9 cellular contexts compared by ENCODE assay signal in the genomic region with DNA sequence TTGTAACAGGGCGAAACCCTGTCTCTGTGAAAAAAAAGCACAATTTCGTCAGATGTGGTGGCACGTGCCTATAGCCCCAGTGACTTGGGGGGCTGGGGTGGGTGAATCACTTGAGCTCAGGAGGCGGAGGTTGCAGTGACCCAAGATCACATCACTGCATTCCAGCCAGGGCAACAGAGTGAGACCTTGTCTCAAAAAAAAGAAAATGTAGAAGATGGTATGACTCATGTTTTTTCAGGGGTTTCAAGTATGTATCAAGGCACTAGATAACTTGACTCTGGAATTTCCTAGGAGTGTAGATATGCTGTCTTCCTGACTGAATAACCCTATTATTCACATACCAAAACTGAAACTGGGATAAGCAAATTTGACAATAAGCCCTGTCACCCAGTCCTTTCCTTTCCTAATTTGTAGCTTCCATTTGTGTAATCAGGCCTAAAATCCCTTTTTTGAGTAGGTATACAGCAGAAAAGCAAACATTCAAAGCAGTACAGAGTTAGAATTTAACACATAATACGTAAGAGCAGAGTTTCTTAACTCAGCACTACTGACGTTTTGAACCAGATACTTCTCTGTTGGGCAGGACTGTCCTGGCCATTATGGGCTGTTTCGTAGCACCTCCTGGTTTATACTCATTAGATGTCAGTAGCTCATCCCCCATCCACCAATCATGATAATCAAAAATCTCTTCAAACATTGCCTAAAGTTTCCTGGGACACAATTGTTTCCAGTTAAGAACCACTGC. TPM values are rescaled to one million over a fixed set of nuclear protein-coding genes. Genes with fewer than 3 reads are reported as not detected.
DNase-seq lines count a peak whose midpoint lies in the region; ATAC-seq and TF ChIP-seq lines count a peak whose summit lies in the region.
"Had no signal": no experiment of that assay in that cellular context is flagged by ENCODE, and none has a peak within 500 bp of the region (broad histone marks: within the 10 kb centered on the region; RNA-seq: fewer than 3 reads in every experiment).

No MANE protein-coding gene starts in this region.

- intact Hi-C loops in activated CD8-positive, alpha-beta T cell treated with anti-CD3 and anti-CD28 coated beads for 36 hours (cut with micrococcal nuclease): no loop called here
- intact Hi-C loops in posterior vena cava (cut with DNase I): no loop called here

- H3K27me3 Mint-ChIP-seq in activated CD8-positive, alpha-beta T cell treated with anti-CD3 and anti-CD28 coated beads for 36 hours: no peaks in the 10 kb centered on the region
- peaks cover 2% of the 10 kb centered on the region for H3K27me3 Mint-ChIP-seq in activated CD8-positive, alpha-beta T cell treated with anti-CD3 and anti-CD28 coated beads, Interleukin-2, amount 10 ng/mL, durations not matched to agents 7 days and 5 days (ENCODE audit: low read depth)

- no peaks in the 10 kb centered on the region for H3K27me3 ChIP-seq in right atrium auricular region
- H3K27me3 ChIP-seq: BLaER1 treated with 17β-estradiol and CSF1 and Interleukin-3, amounts not matched to agents 10 nM and 100 nM had no signal

- no peak overlapping the region for H3K4me3 ChIP-seq in right atrium auricular region
- H3K4me3 ChIP-seq: BLaER1 treated with 17β-estradiol and CSF1 and Interleukin-3, amounts not matched to agents 10 nM and 100 nM had no signal

- POLR2A ChIA-PET in activated CD8-positive, alpha-beta T cell treated with anti-CD3 and anti-CD28 coated beads for 36 hours (lab: Charles Lee): no interaction called here
- POLR2A ChIA-PET in activated CD8-positive, alpha-beta T cell treated with anti-CD3 and anti-CD28 coated beads, Interleukin-2, amount 10 ng/mL, durations not matched to agents 7 days and 5 days (lab: Charles Lee): no interaction called here

- H3K27ac ChIP-seq in right atrium auricular region: no peak overlapping the region
- H3K27ac ChIP-seq: BLaER1 treated with 17β-estradiol and CSF1 and Interleukin-3, amounts not matched to agents 10 nM and 100 nM had no signal

- H3K4me1 Mint-ChIP-seq in activated CD8-positive, alpha-beta T cell treated with anti-CD3 and anti-CD28 coated beads for 36 hours (ENCODE audit: low read depth): peaks cover 17% of the 10 kb centered on the region
- peaks cover 7% of the 10 kb centered on the region for H3K4me1 Mint-ChIP-seq in activated CD8-positive, alpha-beta T cell treated with anti-CD3 and anti-CD28 coated beads, Interleukin-2, amount 10 ng/mL, durations not matched to agents 7 days and 5 days (ENCODE audit: low read depth)

- no peaks in the 10 kb centered on the region for H3K9me3 Mint-ChIP-seq in activated CD8-positive, alpha-beta T cell treated with anti-CD3 and anti-CD28 coated beads for 36 hours
- no peaks in the 10 kb centered on the region for H3K9me3 Mint-ChIP-seq in activated CD8-positive, alpha-beta T cell treated with anti-CD3 and anti-CD28 coated beads, Interleukin-2, amount 10 ng/mL, durations not matched to agents 7 days and 5 days (ENCODE audit: insufficient read depth)

- H3K36me3 Mint-ChIP-seq in activated CD8-positive, alpha-beta T cell treated with anti-CD3 and anti-CD28 coated beads for 36 hours (ENCODE audit: low read depth): no peaks in the 10 kb centered on the region
- H3K36me3 Mint-ChIP-seq in activated CD8-positive, alpha-beta T cell treated with anti-CD3 and anti-CD28 coated beads, Interleukin-2, amount 10 ng/mL, durations not matched to agents 7 days and 5 days (ENCODE audit: low read depth): no peaks in the 10 kb centered on the region

- TF ChIP-seq CTCF in activated CD8-positive, alpha-beta T cell treated with anti-CD3 and anti-CD28 coated beads for 36 hours (IDR thresholded peaks at IDR 0.05): no peak
- no peak for TF ChIP-seq CTCF in right atrium auricular region (IDR thresholded peaks at IDR 0.05)

- H3K27ac Mint-ChIP-seq in activated CD8-positive, alpha-beta T cell treated with anti-CD3 and anti-CD28 coated beads for 36 hours: no peak overlapping the region
- no peak overlapping the region for H3K27ac Mint-ChIP-seq in activated CD8-positive, alpha-beta T cell treated with anti-CD3 and anti-CD28 coated beads, Interleukin-2, amount 10 ng/mL, durations not matched to agents 7 days and 5 days

- CTCF ChIA-PET in activated CD8-positive, alpha-beta T cell treated with anti-CD3 and anti-CD28 coated beads for 36 hours (lab: Charles Lee): no interaction called here
- CTCF ChIA-PET in activated CD8-positive, alpha-beta T cell treated with anti-CD3 and anti-CD28 coated beads, Interleukin-2, amount 10 ng/mL, durations not matched to agents 7 days and 5 days (lab: Charles Lee): no interaction called here

- no peak overlapping the region for H3K4me3 Mint-ChIP-seq in activated CD8-positive, alpha-beta T cell treated with anti-CD3 and anti-CD28 coated beads for 36 hours
- no peak overlapping the region for H3K4me3 Mint-ChIP-seq in activated CD8-positive, alpha-beta T cell treated with anti-CD3 and anti-CD28 coated beads, Interleukin-2, amount 10 ng/mL, durations not matched to agents 7 days and 5 days

- H3K9me3 ChIP-seq in right atrium auricular region: no peaks in the 10 kb centered on the region
- H3K9me3 ChIP-seq: BLaER1 treated with 17β-estradiol and CSF1 and Interleukin-3, amounts not matched to agents 10 nM and 100 nM had no signal

- H3K36me3 ChIP-seq in right atrium auricular region: no peaks in the 10 kb centered on the region
- H3K36me3 ChIP-seq: BLaER1 treated with 17β-estradiol and CSF1 and Interleukin-3, amounts not matched to agents 10 nM and 100 nM had no signal

- peak; percentile 13 for DNase-seq in activated CD8-positive, alpha-beta T cell treated with anti-CD3 and anti-CD28 coated beads for 36 hours
- DNase-seq in activated CD8-positive, alpha-beta T cell treated with anti-CD3 and anti-CD28 coated beads, Interleukin-2, amount 10 ng/mL, durations not matched to agents 7 days and 5 days: no peak
- DNase-seq in SW480 (ENCODE audit: low spot score) (peak; percentile 50), glomerular visceral epithelial cell (ENCODE audit: extremely low spot score) (peak; percentile 98), stromal cell of bone marrow (ENCODE audit: low read depth) (peak; percentile 77), posterior vena cava (ENCODE audit: low spot score) (no peak), right atrium auricular region (ENCODE audit: low spot score) (no peak)

- peaks cover 0 to 8% of the 10 kb centered on the region in 2 donors for H3K4me1 ChIP-seq in right atrium auricular region
- H3K4me1 ChIP-seq: BLaER1 treated with 17β-estradiol and CSF1 and Interleukin-3, amounts not matched to agents 10 nM and 100 nM had no signal

- peak; percentile 24 for ATAC-seq in activated CD8-positive, alpha-beta T cell treated with anti-CD3 and anti-CD28 coated beads for 36 hours
- ATAC-seq in activated CD8-positive, alpha-beta T cell treated with anti-CD3 and anti-CD28 coated beads, Interleukin-2, amount 10 ng/mL, durations not matched to agents 7 days and 5 days: no peak
- ATAC-seq in GM21786 (IDR thresholded peaks at IDR 0.05; ENCODE audit: unreplicated experiment): no peak

RNA-seq across cellular contexts. Expression of gene ANKRD18B, which starts 17.3 kb away (rescaled TPM):
- under 1 TPM in 1 of 2 experiments, not detected in 1; 0.56 TPM for total RNA-seq in activated CD8-positive, alpha-beta T cell treated with anti-CD3 and anti-CD28 coated beads for 36 hours
- total RNA-seq in activated CD8-positive, alpha-beta T cell treated with anti-CD3 and anti-CD28 coated beads, Interleukin-2, amount 10 ng/mL, durations not matched to agents 7 days and 5 days: not detected
- not detected for total RNA-seq in posterior vena cava
- total RNA-seq in right atrium auricular region: under 1 TPM in 1 of 2 donors, not detected in 1; 0.11 TPM

RNA-seq across cellular contexts. Expression of gene NOL6, which starts 33.1 kb away (rescaled TPM):
- 10 to 100 TPM; 45.5 to 45.9 TPM for total RNA-seq in activated CD8-positive, alpha-beta T cell treated with anti-CD3 and anti-CD28 coated beads for 36 hours
- total RNA-seq in activated CD8-positive, alpha-beta T cell treated with anti-CD3 and anti-CD28 coated beads, Interleukin-2, amount 10 ng/mL, durations not matched to agents 7 days and 5 days: 10 to 100 TPM; 37.1 to 38.8 TPM
- total RNA-seq in posterior vena cava: 10 to 100 TPM; 20.9 to 24.8 TPM
- 10 to 100 TPM; 12.5 to 16.1 TPM for total RNA-seq in right atrium auricular region

RNA-seq across cellular contexts. Expression of gene AQP3, which starts 59.4 kb away (rescaled TPM):
- 1 to 10 TPM; 1.2 to 2.6 TPM for total RNA-seq in activated CD8-positive, alpha-beta T cell treated with anti-CD3 and anti-CD28 coated beads for 36 hours
- total RNA-seq in activated CD8-positive, alpha-beta T cell treated with anti-CD3 and anti-CD28 coated beads, Interleukin-2, amount 10 ng/mL, durations not matched to agents 7 days and 5 days: 10 to 100 TPM; 29.9 to 31.4 TPM
- total RNA-seq in posterior vena cava: 1 to 10 TPM; 5.5 to 8.4 TPM
- total RNA-seq in right atrium auricular region: 100 to 1,000 TPM in 1 of 2 donors, 10 to 100 TPM in 1; 14.3 to 116 TPM

Comparison
In these comparisons a context has a peak if more than half of its experiments do, and no peak if none do; other contexts are left out.
1. DNase-seq: peak in activated CD8-positive, alpha-beta T cell treated with anti-CD3 and anti-CD28 coated beads for 36 hours (single experiment), SW480 (single experiment), glomerular visceral epithelial cell (single experiment) and stromal cell of bone marrow (single experiment); none in activated CD8-positive, alpha-beta T cell treated with anti-CD3 and anti-CD28 coated beads, Interleukin-2, amount 10 ng/mL, durations not matched to agents 7 days and 5 days (single experiment), posterior vena cava (single experiment) and right atrium auricular region (single experiment).